Comparison of ENCODE assay signal across 9 cellular contexts in genomic region chr2:239339726-239340654, GRCh38.
DNase-seq lines count a peak whose midpoint lies in the region; ATAC-seq, FAIRE-seq and TF ChIP-seq lines count a peak whose summit lies in the region.
"Had no signal": no experiment of that assay in that cellular context is flagged by ENCODE, and none has a peak within 500 bp of the region (broad histone marks: within the 10 kb centered on the region; RNA-seq: fewer than 3 reads in every experiment).

No MANE protein-coding gene starts in this region.

- no peak for FAIRE-seq in GM12892 (lab: Jason Lieb, UNC)
- FAIRE-seq in HTR-8/SVneo (lab: Jason Lieb, UNC), result no peak

- H3K4me1 ChIP-seq in stomach smooth muscle (ENCODE audit: control insufficient read depth, insufficient read depth, low read length), result peaks cover 32% of the 10 kb centered on the region

- CTCF ChIA-PET in activated CD4-positive, alpha-beta T cell treated with anti-CD3 and anti-CD28 coated beads, Interleukin-2, amount 10 ng/mL, durations not matched to agents 7 days and 5 days (lab: Charles Lee), result interaction anchor here (1.1 kb wide), 1 partner anchor 12 kb away, joined by 4 read pairs; no protein-coding TSS in a partner anchor

- peak; percentile 72 for DNase-seq in activated CD4-positive, alpha-beta T cell treated with anti-CD3 and anti-CD28 coated beads, Interleukin-2, amount 10 ng/mL, durations not matched to agents 7 days and 5 days
- DNase-seq in activated CD4-positive, alpha-beta T cell treated with anti-CD3 and anti-CD28 coated beads for 4 hours, result no peak
- DNase-seq in activated naive CD8-positive, alpha-beta T cell treated with anti-CD3 and anti-CD28 coated beads for 36 hours, result peak; percentile 47
- no peak for DNase-seq in omental fat pad (ENCODE audit: low spot score)
- no peak for DNase-seq in GM12892 (ENCODE audit: insufficient read length)
- no peak for DNase-seq in HTR-8/SVneo (ENCODE audit: insufficient read length, low spot score)

- H3K9me3 ChIP-seq in stomach smooth muscle (ENCODE audit: control insufficient read depth in 2 of 2, low read length in 2 of 2), result no peaks in the 10 kb centered on the region

- H3K27me3 ChIP-seq in stomach smooth muscle (ENCODE audit: control insufficient read depth in 1 of 2, insufficient read depth in 2 of 2, low read length in 2 of 2), result no peaks in the 10 kb centered on the region

- H3K36me3 ChIP-seq in stomach smooth muscle (ENCODE audit: control insufficient read depth in 2 of 2, insufficient read depth in 2 of 2, low read length in 2 of 2), result no peaks in the 10 kb centered on the region

- H3K36me3 Mint-ChIP-seq in activated CD4-positive, alpha-beta T cell treated with anti-CD3 and anti-CD28 coated beads, Interleukin-2, amount 10 ng/mL, durations not matched to agents 7 days and 5 days (ENCODE audit: low read depth), result peaks cover 42% of the 10 kb centered on the region
- H3K36me3 Mint-ChIP-seq in activated naive CD8-positive, alpha-beta T cell treated with anti-CD3 and anti-CD28 coated beads for 36 hours, result peaks cover 7% of the 10 kb centered on the region

- no peaks in the 10 kb centered on the region for H3K27me3 Mint-ChIP-seq in activated CD4-positive, alpha-beta T cell treated with anti-CD3 and anti-CD28 coated beads, Interleukin-2, amount 10 ng/mL, durations not matched to agents 7 days and 5 days
- no peaks in the 10 kb centered on the region for H3K27me3 Mint-ChIP-seq in activated naive CD8-positive, alpha-beta T cell treated with anti-CD3 and anti-CD28 coated beads for 36 hours

- no peak for TF ChIP-seq CTCF in omental fat pad (IDR thresholded peaks at IDR 0.05)

- H3K27ac Mint-ChIP-seq in activated CD4-positive, alpha-beta T cell treated with anti-CD3 and anti-CD28 coated beads, Interleukin-2, amount 10 ng/mL, durations not matched to agents 7 days and 5 days, result peak overlapping the region; percentile 78
- H3K27ac Mint-ChIP-seq in activated naive CD8-positive, alpha-beta T cell treated with anti-CD3 and anti-CD28 coated beads for 36 hours, result peak overlapping the region; percentile 9

- peak overlapping the region; percentile 23 for H3K4me3 Mint-ChIP-seq in activated CD4-positive, alpha-beta T cell treated with anti-CD3 and anti-CD28 coated beads, Interleukin-2, amount 10 ng/mL, durations not matched to agents 7 days and 5 days
- H3K4me3 Mint-ChIP-seq in activated naive CD8-positive, alpha-beta T cell treated with anti-CD3 and anti-CD28 coated beads for 36 hours, result no peak overlapping the region

- peaks cover 38% of the 10 kb centered on the region for H3K4me1 Mint-ChIP-seq in activated CD4-positive, alpha-beta T cell treated with anti-CD3 and anti-CD28 coated beads, Interleukin-2, amount 10 ng/mL, durations not matched to agents 7 days and 5 days
- H3K4me1 Mint-ChIP-seq in activated naive CD8-positive, alpha-beta T cell treated with anti-CD3 and anti-CD28 coated beads for 36 hours, result peaks cover 24% of the 10 kb centered on the region

- H3K4me3 ChIP-seq in stomach smooth muscle (ENCODE audit: low read length in 2 of 2), result no peak overlapping the region

- H3K9me3 Mint-ChIP-seq in activated CD4-positive, alpha-beta T cell treated with anti-CD3 and anti-CD28 coated beads, Interleukin-2, amount 10 ng/mL, durations not matched to agents 7 days and 5 days, result no peaks in the 10 kb centered on the region
- H3K9me3 Mint-ChIP-seq in activated naive CD8-positive, alpha-beta T cell treated with anti-CD3 and anti-CD28 coated beads for 36 hours, result no peaks in the 10 kb centered on the region

- peak overlapping the region; percentile 46 for H3K27ac ChIP-seq in stomach smooth muscle (ENCODE audit: low read length)
- H3K27ac ChIP-seq: parathyroid adenoma had no signal

- H3K9ac ChIP-seq in stomach smooth muscle (ENCODE audit: low read length in 2 of 2), result no peak overlapping the region
- H3K9ac ChIP-seq: parathyroid adenoma had no signal

- ATAC-seq in HG03025 (IDR thresholded peaks at IDR 0.05; ENCODE audit: low FRiP score, unreplicated experiment) (peak; percentile 79), omental fat pad (ENCODE audit: low FRiP score) (no peak)

- POLR2A ChIA-PET in activated CD4-positive, alpha-beta T cell treated with anti-CD3 and anti-CD28 coated beads, Interleukin-2, amount 10 ng/mL, durations not matched to agents 7 days and 5 days (lab: Charles Lee), result interaction anchor here (1.4 kb wide), 1 partner anchor 41 kb away, joined by 3 read pairs; no protein-coding TSS in a partner anchor

- no peak for TF ChIP-seq POLR2A in GM12892 (IDR thresholded peaks at IDR 0.05; ENCODE audit: low read depth, low read length)

Comparison
In these comparisons a context has a peak if more than half of its experiments do, and no peak if none do; other contexts are left out.
1. DNase-seq: peak in activated CD4-positive, alpha-beta T cell treated with anti-CD3 and anti-CD28 coated beads, Interleukin-2, amount 10 ng/mL, durations not matched to agents 7 days and 5 days (single experiment) and activated naive CD8-positive, alpha-beta T cell treated with anti-CD3 and anti-CD28 coated beads for 36 hours (single experiment); none in activated CD4-positive, alpha-beta T cell treated with anti-CD3 and anti-CD28 coated beads for 4 hours (0 of 2), omental fat pad (single experiment), GM12892 (single experiment) and HTR-8/SVneo (single experiment).